ENCODE assay signal across 8 cellular contexts in genomic region chr15:20978057-20978456, GRCh38.
DNase-seq lines count a peak whose midpoint lies in the region; ATAC-seq, FAIRE-seq and TF ChIP-seq lines count a peak whose summit lies in the region.
"Not testable (repeated sequence)": the region's sequence is repeated elsewhere in the genome, so short reads cannot be mapped to it uniquely, and the experiment has no call there.

No MANE protein-coding gene starts in this region.

- not testable (repeated sequence) for H3K4me3 ChIP-seq in CD8-positive, alpha-beta T cell (ENCODE audit: low read depth, low read length); naive thymus-derived CD4-positive, alpha-beta T cell (ENCODE audit: low read length)

- POLR2A ChIA-PET in CD8-positive, alpha-beta T cell (lab: Charles Lee); activated naive CD8-positive, alpha-beta T cell treated with anti-CD3 and anti-CD28 coated beads, Interleukin-2, amount 10 ng/mL, durations not matched to agents 7 days and 5 days (lab: Charles Lee); naive thymus-derived CD4-positive, alpha-beta T cell (lab: Charles Lee): not testable (repeated sequence)

- not testable (repeated sequence) for H3K36me3 Mint-ChIP-seq in CD8-positive, alpha-beta T cell; activated naive CD8-positive, alpha-beta T cell treated with anti-CD3 and anti-CD28 coated beads, Interleukin-2, amount 10 ng/mL, durations not matched to agents 7 days and 5 days; naive thymus-derived CD4-positive, alpha-beta T cell

- not testable (repeated sequence) for H3K36me3 ChIP-seq in CD8-positive, alpha-beta T cell (ENCODE audit: insufficient read depth, low read length); naive thymus-derived CD4-positive, alpha-beta T cell (ENCODE audit: control insufficient read depth in 2 of 3, insufficient read depth in 3 of 3, low read length in 3 of 3)

- CTCF ChIA-PET in CD8-positive, alpha-beta T cell (lab: Charles Lee); naive thymus-derived CD4-positive, alpha-beta T cell (lab: Charles Lee): not testable (repeated sequence)

- not testable (repeated sequence) for DNase-seq in CD8-positive, alpha-beta T cell; RCC 7860 (ENCODE audit: low spot score); activated naive CD8-positive, alpha-beta T cell treated with anti-CD3 and anti-CD28 coated beads, Interleukin-2, amount 10 ng/mL, durations not matched to agents 7 days and 5 days; naive thymus-derived CD4-positive, alpha-beta T cell

- peak; percentile 55 for FAIRE-seq in RCC 7860 (lab: Jason Lieb, UNC)

- H3K27ac Mint-ChIP-seq in CD8-positive, alpha-beta T cell; activated naive CD8-positive, alpha-beta T cell treated with anti-CD3 and anti-CD28 coated beads, Interleukin-2, amount 10 ng/mL, durations not matched to agents 7 days and 5 days; naive thymus-derived CD4-positive, alpha-beta T cell: not testable (repeated sequence)

- TF ChIP-seq CTCF in CD8-positive, alpha-beta T cell (IDR thresholded peaks at IDR 0.05), result not testable (repeated sequence)

- H3K27ac ChIP-seq in CD8-positive, alpha-beta T cell (ENCODE audit: low read depth, low read length); naive thymus-derived CD4-positive, alpha-beta T cell (ENCODE audit: low read depth, low read length): not testable (repeated sequence)

- H3K9me3 ChIP-seq in CD8-positive, alpha-beta T cell (ENCODE audit: low read length); naive thymus-derived CD4-positive, alpha-beta T cell (ENCODE audit: control insufficient read depth in 2 of 3, low read length in 3 of 3): not testable (repeated sequence)

- not testable (repeated sequence) for H3K27me3 ChIP-seq in CD8-positive, alpha-beta T cell (ENCODE audit: insufficient read depth, low read length); naive thymus-derived CD4-positive, alpha-beta T cell (ENCODE audit: control insufficient read depth in 2 of 2, insufficient read depth in 2 of 2, low read length in 2 of 2)

- not testable (repeated sequence) for H3K9me3 Mint-ChIP-seq in CD8-positive, alpha-beta T cell; activated naive CD8-positive, alpha-beta T cell treated with anti-CD3 and anti-CD28 coated beads, Interleukin-2, amount 10 ng/mL, durations not matched to agents 7 days and 5 days; naive thymus-derived CD4-positive, alpha-beta T cell

- not testable (repeated sequence) for H3K4me1 ChIP-seq in CD8-positive, alpha-beta T cell (ENCODE audit: insufficient read depth, low read length); naive thymus-derived CD4-positive, alpha-beta T cell (ENCODE audit: control insufficient read depth in 2 of 2, insufficient read depth in 2 of 2, low read length in 2 of 2)

- intact Hi-C loops in CD8-positive, alpha-beta T cell (cut with DNase I, micrococcal nuclease); naive thymus-derived CD4-positive, alpha-beta T cell (cut with micrococcal nuclease): not testable (repeated sequence)

- H3K4me3 Mint-ChIP-seq in CD8-positive, alpha-beta T cell; activated naive CD8-positive, alpha-beta T cell treated with anti-CD3 and anti-CD28 coated beads, Interleukin-2, amount 10 ng/mL, durations not matched to agents 7 days and 5 days; naive thymus-derived CD4-positive, alpha-beta T cell: not testable (repeated sequence)

- H3K27me3 Mint-ChIP-seq in CD8-positive, alpha-beta T cell (ENCODE audit: low read depth); activated naive CD8-positive, alpha-beta T cell treated with anti-CD3 and anti-CD28 coated beads, Interleukin-2, amount 10 ng/mL, durations not matched to agents 7 days and 5 days; naive thymus-derived CD4-positive, alpha-beta T cell: not testable (repeated sequence)

- peak; percentile 66 for ATAC-seq in CD8-positive, alpha-beta T cell
- ATAC-seq in GM19025 (IDR thresholded peaks at IDR 0.05; ENCODE audit: low read depth, unreplicated experiment) (peak; percentile 73), GM21528 (IDR thresholded peaks at IDR 0.05; ENCODE audit: low FRiP score, unreplicated experiment) (peak; percentile 67), HG02870 (IDR thresholded peaks at IDR 0.05; ENCODE audit: unreplicated experiment) (peak; percentile 66), HG03342 (IDR thresholded peaks at IDR 0.05; ENCODE audit: unreplicated experiment) (peak; percentile 96)
- peak; percentile 93 for ATAC-seq in activated naive CD8-positive, alpha-beta T cell treated with anti-CD3 and anti-CD28 coated beads, Interleukin-2, amount 10 ng/mL, durations not matched to agents 7 days and 5 days (ENCODE audit: low read depth)
- ATAC-seq in naive thymus-derived CD4-positive, alpha-beta T cell, result peak; percentile 80

- not testable (repeated sequence) for H3K4me1 Mint-ChIP-seq in CD8-positive, alpha-beta T cell (ENCODE audit: low read depth); activated naive CD8-positive, alpha-beta T cell treated with anti-CD3 and anti-CD28 coated beads, Interleukin-2, amount 10 ng/mL, durations not matched to agents 7 days and 5 days; naive thymus-derived CD4-positive, alpha-beta T cell
